22 cellular contexts compared by ENCODE assay signal in genomic region chr1:242224426-242224825, GRCh38.
"Had no signal": no experiment of that assay in that cellular context is flagged by ENCODE, and none has a peak within 500 bp of the region (broad histone marks: within the 10 kb centered on the region; RNA-seq: fewer than 3 reads in every experiment).

No MANE protein-coding gene starts in this region.

- H3K4me1 ChIP-seq: foreskin keratinocyte, left ventricle myocardium inferior, lower lobe of right lung, pancreas, stomach, transverse colon had no signal

- H3K4me2 ChIP-seq: hepatocyte had no signal

- H3K4me3 Mint-ChIP-seq: memory B cell; natural killer cell treated with Interleukin-12 subunit alpha and Interleukin-12 subunit beta and Interleukin-15 and Interleukin-18, amount 100 ng/mL, for 72 hours had no signal

- DNase-seq: cortex of kidney; effector memory CD4-positive, alpha-beta T cell; foreskin keratinocyte; kidney; left cardiac atrium; left ventricle myocardium inferior; lower lobe of right lung; occipital lobe; pancreas; right cardiac atrium; small intestine; stimulated activated CD4-positive, alpha-beta T cell treated with anti-CD3 and anti-CD28 coated beads, Interleukin-12 subunit alpha, Interleukin-12 subunit beta, amount 100 ng/mL, for 4 hours; stimulated activated naive CD4-positive, alpha-beta T cell; stomach; substantia nigra; transverse colon had no signal

- H3K27me3 ChIP-seq: foreskin keratinocyte, hepatocyte, pancreas, stomach, transverse colon had no signal

- H3K36me3 Mint-ChIP-seq: natural killer cell treated with Interleukin-12 subunit alpha and Interleukin-12 subunit beta and Interleukin-15 and Interleukin-18, amount 100 ng/mL, for 72 hours had no signal

- H3K27me3 Mint-ChIP-seq: natural killer cell treated with Interleukin-12 subunit alpha and Interleukin-12 subunit beta and Interleukin-15 and Interleukin-18, amount 100 ng/mL, for 72 hours had no signal

- H3K9me3 Mint-ChIP-seq: memory B cell had no signal

- H3K36me3 ChIP-seq: left ventricle myocardium inferior, lower lobe of right lung, pancreas, stomach, thoracic aorta, transverse colon had no signal

- H3K4me1 Mint-ChIP-seq: memory B cell had no signal

- H3K4me3 ChIP-seq: hepatocyte, left ventricle myocardium inferior, lower lobe of right lung, pancreas, stomach, thoracic aorta, transverse colon had no signal

- ATAC-seq: foreskin keratinocyte; left cardiac atrium; lower lobe of right lung; natural killer cell treated with Interleukin-12 subunit alpha and Interleukin-12 subunit beta and Interleukin-15 and Interleukin-18, amount 100 ng/mL, for 72 hours; pancreas; right cardiac atrium had no signal

- H3K9me3 ChIP-seq: left ventricle myocardium inferior, lower lobe of right lung, pancreas, thoracic aorta, transverse colon had no signal

- H3K27ac Mint-ChIP-seq: memory B cell; natural killer cell treated with Interleukin-12 subunit alpha and Interleukin-12 subunit beta and Interleukin-15 and Interleukin-18, amount 100 ng/mL, for 72 hours; progenitor cell of endocrine pancreas had no signal

- FAIRE-seq: kidney, pancreas, small intestine had no signal

- H3K27ac ChIP-seq: epithelial cell of prostate, foreskin keratinocyte, hepatocyte, left ventricle myocardium inferior, lower lobe of right lung, pancreas, stomach, thoracic aorta, transverse colon had no signal
